Comparison of ENCODE assay signal across 22 cellular contexts in genomic region chr2:194253528-194254259, GRCh38.
"Had no signal": no experiment of that assay in that cellular context is flagged by ENCODE, and none has a peak within 500 bp of the region (broad histone marks: within the 10 kb centered on the region; RNA-seq: fewer than 3 reads in every experiment).

No MANE protein-coding gene starts in this region.

- H3K9me3 Mint-ChIP-seq: nephron; T-helper 2 cell treated with Interferon-gamma antibody and Interleukin-4, amounts not matched to agents 5 μg/mL and 100 μg/mL, for 36 hours had no signal

- H3K27ac Mint-ChIP-seq: activated CD4-positive, alpha-beta T cell treated with anti-CD3 and anti-CD28 coated beads for 36 hours; activated naive CD8-positive, alpha-beta T cell; nephron; stimulated activated memory B cell treated with anti-CD40 and anti-IgM and Interleukin-4, amounts not matched to agents 10 μg/mL and 1 μg/mL and 100 μg/mL, for 72 hours; T-helper 2 cell treated with Interferon-gamma antibody and Interleukin-4, amounts not matched to agents 5 μg/mL and 100 μg/mL, for 36 hours had no signal

- H3K27me3 ChIP-seq: esophagus muscularis mucosa, foreskin keratinocyte, right lobe of liver, suprapubic skin, tibial artery, upper lobe of right lung had no signal

- H3K27me3 Mint-ChIP-seq: activated CD4-positive, alpha-beta T cell treated with anti-CD3 and anti-CD28 coated beads for 36 hours; activated naive CD8-positive, alpha-beta T cell; central memory CD8-positive, alpha-beta T cell; stimulated activated memory B cell treated with anti-CD40 and anti-IgM and Interleukin-4, amounts not matched to agents 10 μg/mL and 1 μg/mL and 100 μg/mL, for 72 hours had no signal

- H3K36me3 Mint-ChIP-seq: stimulated activated memory B cell treated with anti-CD40 and anti-IgM and Interleukin-4, amounts not matched to agents 10 μg/mL and 1 μg/mL and 100 μg/mL, for 72 hours had no signal

- DNase-seq: activated CD4-positive, alpha-beta T cell treated with anti-CD3 and anti-CD28 coated beads for 36 hours; activated CD4-positive, CD25-positive, alpha-beta regulatory T cell; activated effector memory CD4-positive, alpha-beta T cell treated with Interleukin-2 at 50 U/mL for 16 hours; activated naive CD4-positive, alpha-beta T cell treated with Interleukin-2 at 50 U/mL for 16 hours; activated T-cell treated with anti-CD3 and anti-CD28 coated beads for 4 hours; anterior cingulate cortex; dermis blood vessel endothelial cell; effector CD4-positive, alpha-beta T cell; foreskin keratinocyte; left ventricle myocardium inferior; right lobe of liver; stimulated activated CD4-positive, alpha-beta T cell treated with anti-CD3 and anti-CD28 coated beads, Interleukin-12 subunit alpha, Interleukin-12 subunit beta, amount 100 ng/mL, for 4 hours; stimulated activated CD4-positive, alpha-beta T cell treated with anti-CD3 and anti-CD28 coated beads, Interleukin-4, amount 100 ng/mL, for 1 hour; tibial artery; upper lobe of right lung had no signal

- H3K4me3 Mint-ChIP-seq: activated CD4-positive, alpha-beta T cell treated with anti-CD3 and anti-CD28 coated beads for 36 hours; activated naive CD8-positive, alpha-beta T cell; central memory CD8-positive, alpha-beta T cell; nephron; stimulated activated memory B cell treated with anti-CD40 and anti-IgM and Interleukin-4, amounts not matched to agents 10 μg/mL and 1 μg/mL and 100 μg/mL, for 72 hours; T-helper 2 cell treated with Interferon-gamma antibody and Interleukin-4, amounts not matched to agents 5 μg/mL and 100 μg/mL, for 36 hours had no signal

- ATAC-seq: activated CD4-positive, alpha-beta T cell treated with anti-CD3 and anti-CD28 coated beads for 36 hours; foreskin keratinocyte; right lobe of liver; stimulated activated memory B cell treated with anti-CD40 and anti-IgM and Interleukin-4, amounts not matched to agents 10 μg/mL and 1 μg/mL and 100 μg/mL, for 72 hours; upper lobe of right lung had no signal

- H3K27ac ChIP-seq: esophagus muscularis mucosa, foreskin keratinocyte, left ventricle myocardium inferior, right lobe of liver, suprapubic skin, tibial artery, upper lobe of right lung had no signal

- H3K36me3 ChIP-seq: esophagus muscularis mucosa, left ventricle myocardium inferior, right lobe of liver, suprapubic skin, tibial artery, upper lobe of right lung had no signal

- H3K9me3 ChIP-seq: esophagus muscularis mucosa, right lobe of liver, suprapubic skin, tibial artery, upper lobe of right lung had no signal

- H3K4me1 Mint-ChIP-seq: activated CD4-positive, alpha-beta T cell treated with anti-CD3 and anti-CD28 coated beads for 36 hours; central memory CD8-positive, alpha-beta T cell; nephron; stimulated activated memory B cell treated with anti-CD40 and anti-IgM and Interleukin-4, amounts not matched to agents 10 μg/mL and 1 μg/mL and 100 μg/mL, for 72 hours had no signal

- H3K4me3 ChIP-seq: esophagus muscularis mucosa, left ventricle myocardium inferior, right lobe of liver, suprapubic skin, tibial artery, upper lobe of right lung had no signal

- H3K4me1 ChIP-seq: esophagus muscularis mucosa, foreskin keratinocyte, left ventricle myocardium inferior, right lobe of liver, suprapubic skin, tibial artery, upper lobe of right lung had no signal
